9 cellular contexts compared by ENCODE assay signal in genomic region chr2:85660301-85660700, GRCh38. TPM values are rescaled to one million over a fixed set of nuclear protein-coding genes. Genes with fewer than 3 reads are reported as not detected.
"Had no signal": no experiment of that assay in that cellular context is flagged by ENCODE, and none has a peak within 500 bp of the region (broad histone marks: within the 10 kb centered on the region; RNA-seq: fewer than 3 reads in every experiment).

No MANE protein-coding gene starts in this region.

RNA-seq across cellular contexts. Expression of gene SFTPB, which starts 7.7 kb away (rescaled TPM):
- total RNA-seq: NCI-H460, OCI-LY7, PC-3, PC-9, RPMI7951, SJCRH30, SJSA1, SK-MEL-5 had no signal
- polyA plus RNA-seq: SK-N-SH had no signal

RNA-seq across cellular contexts. Expression of gene GNLY, which starts 33.9 kb away (rescaled TPM):
- total RNA-seq: NCI-H460, OCI-LY7, PC-3, PC-9, RPMI7951, SJCRH30, SJSA1, SK-MEL-5 had no signal
- polyA plus RNA-seq: SK-N-SH had no signal
